8 cellular contexts compared by ENCODE assay signal in the genomic region with DNA sequence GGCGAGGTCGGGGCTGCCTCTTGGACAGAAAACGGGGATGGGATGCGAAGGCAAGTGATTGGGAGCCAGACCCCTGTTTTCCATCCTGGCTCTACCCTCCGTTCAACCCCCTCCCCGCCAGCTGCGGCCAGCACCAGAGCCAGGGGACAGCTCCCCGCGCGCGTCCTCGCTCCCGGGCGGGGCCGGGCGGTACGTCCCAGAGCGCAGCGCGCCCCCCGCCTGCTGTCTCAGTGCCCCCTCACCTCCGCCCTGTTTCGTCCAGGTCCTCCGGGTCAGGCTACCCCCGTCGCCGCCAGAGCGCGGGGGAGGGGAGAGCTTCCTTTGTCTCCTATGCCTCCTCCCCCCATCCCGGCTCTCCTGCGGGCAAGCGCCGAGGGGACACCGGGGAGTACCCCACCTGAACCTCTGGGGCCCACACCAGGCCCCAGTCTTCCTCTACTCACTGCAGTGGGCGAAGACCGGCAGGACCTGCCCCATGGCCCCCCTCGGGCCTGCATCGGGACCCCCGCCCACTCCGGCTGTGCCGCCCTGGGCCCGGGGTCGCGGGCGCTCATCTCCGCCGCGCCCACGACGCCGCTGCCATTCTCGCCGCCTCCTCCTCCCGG. TPM values are rescaled to one million over a fixed set of nuclear protein-coding genes. Genes with fewer than 3 reads are reported as not detected.
A peak's percentile ranks its signal among the peaks of the same experiment; 100 is the strongest.
DNase-seq lines count a peak whose midpoint lies in the region; ATAC-seq and TF ChIP-seq lines count a peak whose summit lies in the region.

No MANE protein-coding gene starts in this region.

- H3K36me3 Mint-ChIP-seq in activated CD4-positive, alpha-beta memory T cell treated with anti-CD3 and anti-CD28 coated beads, Interleukin-2, amount 10 ng/mL, durations not matched to agents 7 days and 5 days (ENCODE audit: low read depth) = peaks cover 7% of the 10 kb centered on the region
- peaks cover 4% of the 10 kb centered on the region for H3K36me3 Mint-ChIP-seq in nephron progenitor cell (ENCODE audit: low read depth)

- no peaks in the 10 kb centered on the region for H3K36me3 ChIP-seq in fibroblast of lung (ENCODE audit: control insufficient read depth, insufficient read depth, low read length)

- H3K27me3 Mint-ChIP-seq in activated CD4-positive, alpha-beta memory T cell treated with anti-CD3 and anti-CD28 coated beads, Interleukin-2, amount 10 ng/mL, durations not matched to agents 7 days and 5 days = peaks cover 40% of the 10 kb centered on the region
- peaks cover 64% of the 10 kb centered on the region for H3K27me3 Mint-ChIP-seq in nephron progenitor cell (ENCODE audit: low read depth, poor library complexity)

- H3K79me2 ChIP-seq in fibroblast of lung (ENCODE audit: control insufficient read depth, insufficient read depth, low read length) = no peaks in the 10 kb centered on the region

- H3K4me3 Mint-ChIP-seq in activated CD4-positive, alpha-beta memory T cell treated with anti-CD3 and anti-CD28 coated beads, Interleukin-2, amount 10 ng/mL, durations not matched to agents 7 days and 5 days = peak overlapping the region; percentile 59
- H3K4me3 Mint-ChIP-seq in nephron progenitor cell = peak overlapping the region; percentile 82

- no peak overlapping the region for H3K27ac ChIP-seq in fibroblast of lung (ENCODE audit: insufficient read depth, low read length)

- no peak overlapping the region for H2AFZ ChIP-seq in fibroblast of lung (ENCODE audit: low read length)

- TF ChIP-seq CTCF in fibroblast of lung (conservative IDR thresholded peaks at IDR 0.05 in 1 of 2, IDR thresholded peaks at IDR 0.05 in 1 of 2; ENCODE audit: low read depth in 1 of 2, low read length in 2 of 2) (no peak), nephron progenitor cell (IDR thresholded peaks at IDR 0.05) (no peak)

- in situ Hi-C loops in ACHN (cut with HindIII; ENCODE audit: low pct_ligation_motif_present, low pct_unique_long_range_greater_than_20kb, low sequenced_read_pairs) = no loop called here

- CTCF ChIA-PET in activated CD4-positive, alpha-beta memory T cell treated with anti-CD3 and anti-CD28 coated beads, Interleukin-2, amount 10 ng/mL, durations not matched to agents 7 days and 5 days (lab: Charles Lee) = interaction anchor here (0.6 to 4.9 kb wide), 6 partner anchors 10 to 145 kb away, joined by 4 to 42 read pairs (median 7); no protein-coding TSS in a partner anchor

- peaks cover 53% of the 10 kb centered on the region for H3K4me1 Mint-ChIP-seq in activated CD4-positive, alpha-beta memory T cell treated with anti-CD3 and anti-CD28 coated beads, Interleukin-2, amount 10 ng/mL, durations not matched to agents 7 days and 5 days
- H3K4me1 Mint-ChIP-seq in nephron progenitor cell = peaks cover 51% of the 10 kb centered on the region

- peak overlapping the region; percentile 50 for H3K9ac ChIP-seq in fibroblast of lung (ENCODE audit: insufficient read depth, low read length)

- H3K4me2 ChIP-seq in fibroblast of lung (ENCODE audit: extremely low read depth, insufficient read depth, low read length) = peak overlapping the region; percentile 93

- POLR2A ChIA-PET in activated CD4-positive, alpha-beta memory T cell treated with anti-CD3 and anti-CD28 coated beads, Interleukin-2, amount 10 ng/mL, durations not matched to agents 7 days and 5 days (lab: Charles Lee) = interaction anchor here (0.7 to 3.9 kb wide), 5 partner anchors 11 to 146 kb away, joined by 3 to 16 read pairs (median 3); no protein-coding TSS in a partner anchor

- no peaks in the 10 kb centered on the region for H3K27me3 ChIP-seq in fibroblast of lung (ENCODE audit: control insufficient read depth, insufficient read depth, low read length)

- ATAC-seq in GM21381 (IDR thresholded peaks at IDR 0.05; ENCODE audit: unreplicated experiment) = no peak

- no peaks in the 10 kb centered on the region for H3K9me3 ChIP-seq in fibroblast of lung (ENCODE audit: control insufficient read depth, insufficient read depth, low read depth, low read length)

- no peaks in the 10 kb centered on the region for H3K9me3 Mint-ChIP-seq in activated CD4-positive, alpha-beta memory T cell treated with anti-CD3 and anti-CD28 coated beads, Interleukin-2, amount 10 ng/mL, durations not matched to agents 7 days and 5 days
- no peaks in the 10 kb centered on the region for H3K9me3 Mint-ChIP-seq in nephron progenitor cell

- DNase-seq in DMS 273 (lab: John Stamatoyannopoulos, UW; ENCODE audit: unreplicated experiment) = peak; percentile 62
- DNase-seq in DMS 273 treated with DMSO at 0.1 percent for 48 hours (lab: John Stamatoyannopoulos, UW) = no peak
- peak; percentile 80 for DNase-seq in HuH-7.5 (ENCODE audit: low spot score)
- peak; percentile 63 for DNase-seq in activated CD4-positive, alpha-beta memory T cell treated with anti-CD3 and anti-CD28 coated beads, Interleukin-2, amount 10 ng/mL, durations not matched to agents 7 days and 5 days
- DNase-seq in fibroblast of lung (ENCODE audit: low read depth in 2 of 2) = no peak
- peak; percentile 89 for DNase-seq in nephron progenitor cell
- no peak for DNase-seq in ACHN

- H4K20me1 ChIP-seq in fibroblast of lung (ENCODE audit: control insufficient read depth, extremely low read depth, insufficient read depth, low read length) = no peaks in the 10 kb centered on the region

- H3K4me1 ChIP-seq in fibroblast of lung (ENCODE audit: control insufficient read depth, extremely low read depth, insufficient read depth, low read length) = peaks cover 11% of the 10 kb centered on the region

- peak overlapping the region; percentile 54 to 85 (median 74) for H3K4me3 ChIP-seq in fibroblast of lung (replicated peaks in 1 of 4; ENCODE audit: control extremely low read depth in 1 of 4, insufficient read depth in 1 of 4, low read depth in 3 of 4, low read length in 4 of 4)

- no peak overlapping the region for H3K27ac Mint-ChIP-seq in activated CD4-positive, alpha-beta memory T cell treated with anti-CD3 and anti-CD28 coated beads, Interleukin-2, amount 10 ng/mL, durations not matched to agents 7 days and 5 days
- no peak overlapping the region for H3K27ac Mint-ChIP-seq in nephron progenitor cell

RNA-seq across cellular contexts. Expression of a gene that starts 0.4 kb away (rescaled TPM):
- 1 to 10 TPM; 3.0 to 5.5 TPM for total RNA-seq in activated CD4-positive, alpha-beta memory T cell treated with anti-CD3 and anti-CD28 coated beads, Interleukin-2, amount 10 ng/mL, durations not matched to agents 7 days and 5 days
- total RNA-seq in fibroblast of lung = 5.1 and 7.9 TPM in 2 replicates
- 8.9 and 11.7 TPM in 2 replicates for polyA plus RNA-seq in fibroblast of lung
- polyA plus RNA-seq in fibroblast of lung (2012) = 19.8 and 23.8 TPM in 2 replicates
- polyA minus RNA-seq in fibroblast of lung (ENCODE audit: low replicate concordance) = 15.0 and 45.2 TPM in 2 replicates

RNA-seq across cellular contexts. Expression of a gene that starts 1.8 kb away (rescaled TPM):
- total RNA-seq in activated CD4-positive, alpha-beta memory T cell treated with anti-CD3 and anti-CD28 coated beads, Interleukin-2, amount 10 ng/mL, durations not matched to agents 7 days and 5 days = 1 to 10 TPM; 3.5 to 4.3 TPM
- total RNA-seq in fibroblast of lung = 1.8 and 2.8 TPM in 2 replicates
- 2.3 and 2.6 TPM in 2 replicates for polyA plus RNA-seq in fibroblast of lung
- 3.1 and 3.2 TPM in 2 replicates for polyA plus RNA-seq in fibroblast of lung (2012)
- polyA minus RNA-seq in fibroblast of lung (ENCODE audit: low replicate concordance) = not detected in 2 replicates

RNA-seq across cellular contexts. Expression of a gene that starts 10.8 kb away (rescaled TPM):
- total RNA-seq in activated CD4-positive, alpha-beta memory T cell treated with anti-CD3 and anti-CD28 coated beads, Interleukin-2, amount 10 ng/mL, durations not matched to agents 7 days and 5 days = 100 to 1,000 TPM; 224 to 233 TPM
- 33.1 and 40.3 TPM in 2 replicates for total RNA-seq in fibroblast of lung
- 62.3 and 67.9 TPM in 2 replicates for polyA plus RNA-seq in fibroblast of lung
- 74.5 and 87.1 TPM in 2 replicates for polyA plus RNA-seq in fibroblast of lung (2012)
- 70.0 and 82.2 TPM in 2 replicates for polyA minus RNA-seq in fibroblast of lung (ENCODE audit: low replicate concordance)

RNA-seq across cellular contexts. Expression of a gene that starts 28.7 kb away (rescaled TPM):
- total RNA-seq in activated CD4-positive, alpha-beta memory T cell treated with anti-CD3 and anti-CD28 coated beads, Interleukin-2, amount 10 ng/mL, durations not matched to agents 7 days and 5 days = 10 to 100 TPM; 15.3 to 16.1 TPM
- total RNA-seq in fibroblast of lung = 9.5 and 24.9 TPM in 2 replicates
- 2.8 and 48.6 TPM in 2 replicates for polyA plus RNA-seq in fibroblast of lung
- polyA plus RNA-seq in fibroblast of lung (2012) = 4.6 and 43.1 TPM in 2 replicates
- 20.3 and 218 TPM in 2 replicates for polyA minus RNA-seq in fibroblast of lung (ENCODE audit: low replicate concordance)

Comparison
In these comparisons a context has a peak if more than half of its experiments do, and no peak if none do; other contexts are left out.
1. DNase-seq: peak in DMS 273 (single experiment), HuH-7.5 (single experiment), activated CD4-positive, alpha-beta memory T cell treated with anti-CD3 and anti-CD28 coated beads, Interleukin-2, amount 10 ng/mL, durations not matched to agents 7 days and 5 days (single experiment) and nephron progenitor cell (single experiment); none in DMS 273 treated with DMSO at 0.1 percent for 48 hours (single experiment), fibroblast of lung (0 of 2) and ACHN (single experiment).